ENCODE assay signal across 8 cellular contexts in genomic region chr6:163490826-163491577, GRCh38.
A peak's percentile ranks its signal among the peaks of the same experiment; 100 is the strongest.
DNase-seq lines count a peak whose midpoint lies in the region; ATAC-seq and TF ChIP-seq lines count a peak whose summit lies in the region.

No MANE protein-coding gene starts in this region.

- no peaks in the 10 kb centered on the region for H3K36me3 Mint-ChIP-seq in CD8-positive, alpha-beta memory T cell
- peaks cover 11% of the 10 kb centered on the region for H3K36me3 Mint-ChIP-seq in osteocyte (ENCODE audit: unreplicated experiment)

- H3K9me3 Mint-ChIP-seq in CD8-positive, alpha-beta memory T cell = no peaks in the 10 kb centered on the region
- no peaks in the 10 kb centered on the region for H3K9me3 Mint-ChIP-seq in osteocyte (ENCODE audit: unreplicated experiment)

- H3K27me3 ChIP-seq in CD8-positive, alpha-beta memory T cell (ENCODE audit: insufficient read depth, low read length, poor library complexity, severe bottlenecking) = no peaks in the 10 kb centered on the region
- no peaks in the 10 kb centered on the region for H3K27me3 ChIP-seq in Panc1 (ENCODE audit: control insufficient read depth, insufficient read depth, low read length)

- in situ Hi-C loops in Panc1 (cut with HindIII; ENCODE audit: low pct_unique_long_range_greater_than_20kb, low sequenced_read_pairs) = no loop called here

- peak overlapping the region in 1 of 7 donors; percentile 39 for H3K4me3 Mint-ChIP-seq in CD8-positive, alpha-beta memory T cell
- H3K4me3 Mint-ChIP-seq in osteocyte (ENCODE audit: unreplicated experiment) = no peak overlapping the region

- H3K9me3 ChIP-seq in CD8-positive, alpha-beta memory T cell (ENCODE audit: low read length) = no peaks in the 10 kb centered on the region
- no peaks in the 10 kb centered on the region for H3K9me3 ChIP-seq in Panc1 (ENCODE audit: control insufficient read depth, insufficient read depth, low read depth, low read length)

- no peaks in the 10 kb centered on the region for H3K36me3 ChIP-seq in CD8-positive, alpha-beta memory T cell (ENCODE audit: insufficient read depth, low read length)
- no peaks in the 10 kb centered on the region for H3K36me3 ChIP-seq in Panc1 (ENCODE audit: control insufficient read depth, insufficient read depth, low read length)

- peak; percentile 73; the same call in 1 of the 2 replicates for ATAC-seq in Panc1

- H3K4me3 ChIP-seq in CD8-positive, alpha-beta memory T cell (ENCODE audit: low read length) = no peak overlapping the region
- no peak overlapping the region for H3K4me3 ChIP-seq in Panc1 (ENCODE audit: low read depth in 2 of 2, low read length in 2 of 2)
- H3K4me3 ChIP-seq in fibroblast of pulmonary artery (replicated peaks; ENCODE audit: low read depth, low read length) = no peak overlapping the region

- POLR2A ChIA-PET in CD8-positive, alpha-beta memory T cell (lab: Charles Lee) = no interaction called here
- POLR2A ChIA-PET in Panc1 (lab: Charles Lee) = interaction anchor here (0.6 kb wide), 2 partner anchors 14 to 79 kb away, joined by 6 to 8 read pairs; no protein-coding TSS in a partner anchor

- CTCF ChIA-PET in CD8-positive, alpha-beta memory T cell (lab: Charles Lee) = no interaction called here
- CTCF ChIA-PET in Panc1 (lab: Charles Lee) = no interaction called here

- TF ChIP-seq CTCF in Panc1 (IDR thresholded peaks at IDR 0.05) (no peak), fibroblast of pulmonary artery (IDR thresholded peaks at IDR 0.05; ENCODE audit: low read length, missing control alignments) (no peak), osteocyte (IDR thresholded peaks at IDR 0.05) (no peak)

- H3K4me1 Mint-ChIP-seq in CD8-positive, alpha-beta memory T cell = peaks cover 43 to 64% (median 59%) of the 10 kb centered on the region in 3 donors
- peaks cover 64% of the 10 kb centered on the region for H3K4me1 Mint-ChIP-seq in osteocyte (ENCODE audit: unreplicated experiment)

- no peak overlapping the region for H3K27ac ChIP-seq in CD8-positive, alpha-beta memory T cell (ENCODE audit: low read depth, low read length)
- H3K27ac ChIP-seq in Panc1 (ENCODE audit: low read length) = no peak overlapping the region

- peak in 1 of 5 donors; percentile 33 for DNase-seq in CD8-positive, alpha-beta memory T cell
- no peak for DNase-seq in Panc1 (ENCODE audit: low read depth, low spot score)
- DNase-seq in fibroblast of pulmonary artery (ENCODE audit: low read depth) = peak; percentile 59
- DNase-seq in osteocyte (ENCODE audit: extremely low spot score, unreplicated experiment) = no peak
- DNase-seq in NCI-H1694 treated with DMSO at 0.1 percent for 48 hours (lab: John Stamatoyannopoulos, UW) = no peak
- DNase-seq in A172 (ENCODE audit: low spot score) = no peak
- no peak for DNase-seq in cerebellar cortex (ENCODE audit: low spot score)
- DNase-seq in NCI-H1092 (lab: John Stamatoyannopoulos, UW) = no peak

- peaks cover 16% of the 10 kb centered on the region for H3K4me1 ChIP-seq in CD8-positive, alpha-beta memory T cell (ENCODE audit: insufficient read depth, low read length)
- peaks cover 35% of the 10 kb centered on the region for H3K4me1 ChIP-seq in Panc1 (ENCODE audit: control insufficient read depth, insufficient read depth, low read length)

- intact Hi-C loops in Panc1 (cut with micrococcal nuclease; ENCODE audit: unreplicated experiment) = no loop called here

- peak overlapping the region in 5 of 8 donors; percentile 32 to 64 (median 61) for H3K27ac Mint-ChIP-seq in CD8-positive, alpha-beta memory T cell
- H3K27ac Mint-ChIP-seq in osteocyte (ENCODE audit: unreplicated experiment) = peak overlapping the region; percentile 12

- no TSS peak for BruUV-seq in Panc1 (replicated peaks; lab: Mats Ljungman, UMichigan)

- H3K27me3 Mint-ChIP-seq in CD8-positive, alpha-beta memory T cell = no peaks in the 10 kb centered on the region
- no peaks in the 10 kb centered on the region for H3K27me3 Mint-ChIP-seq in osteocyte (ENCODE audit: unreplicated experiment)
